Comparison of ENCODE assay signal across 1 cellular context in the genomic region with DNA sequence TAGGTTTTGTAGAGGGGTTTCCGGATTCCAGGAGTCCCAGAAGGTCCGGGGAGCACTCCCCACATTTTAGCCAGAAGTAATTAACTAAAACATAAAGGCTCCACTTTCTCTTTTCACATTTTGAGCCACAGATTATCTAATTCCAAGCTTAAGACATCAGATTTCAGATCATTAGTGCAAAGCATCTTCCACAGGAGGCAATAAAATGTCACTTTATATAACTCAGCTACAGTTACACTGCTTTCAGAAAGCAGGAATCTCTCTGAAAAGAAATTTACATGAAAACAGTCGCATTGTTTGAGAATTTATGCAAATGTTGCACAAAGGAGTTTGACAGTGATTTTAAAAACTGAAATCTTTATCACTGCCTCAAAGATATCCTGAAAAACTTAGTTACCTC.
TF ChIP-seq lines count a peak whose summit lies in the region.

No MANE protein-coding gene starts in this region.

TF ChIP-seq in WTC11, 78 proteins besides CTCF, POLR2A, EP300 and RAD21 (continued from another document):
- TF ChIP-seq SMAD3 (CRISPR knock-in tag; IDR thresholded peaks at IDR 0.05; ENCODE audit: borderline replicate concordance) (no peak), NR3C1 (CRISPR knock-in tag; conservative IDR thresholded peaks at IDR 0.05; ENCODE audit: low read depth) (no peak)
- TF ChIP-seq, protein P1, sequence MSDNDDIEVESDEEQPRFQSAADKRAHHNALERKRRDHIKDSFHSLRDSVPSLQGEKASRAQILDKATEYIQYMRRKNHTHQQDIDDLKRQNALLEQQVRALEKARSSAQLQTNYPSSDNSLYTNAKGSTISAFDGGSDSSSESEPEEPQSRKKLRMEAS (CRISPR knock-in tag; IDR thresholded peaks at IDR 0.05), result no peak
